23 cellular contexts compared by ENCODE assay signal in genomic region chr15:101361418-101361817, GRCh38.
"Had no signal": no experiment of that assay in that cellular context is flagged by ENCODE, and none has a peak within 500 bp of the region (broad histone marks: within the 10 kb centered on the region; RNA-seq: fewer than 3 reads in every experiment).

No MANE protein-coding gene starts in this region.

- DNase-seq: activated CD4-positive, alpha-beta T cell treated with anti-CD3 and anti-CD28 coated beads, Interleukin-2, amount 10 ng/mL, durations not matched to agents 24 days and 14 days; activated CD4-positive, CD25-positive, alpha-beta regulatory T cell; activated gamma-delta T cell treated with Interleukin-2 at 50 U/mL for 16 hours; activated T-cell treated with anti-CD3 and anti-CD28 coated beads, Interleukin-2, amount 50 U/mL, for 72 hours; anterior cingulate cortex; effector CD4-positive, alpha-beta T cell; heart right ventricle; kidney glomerular epithelial cell; mesenchymal stem cell; mucosa of descending colon; naive B cell; right cardiac atrium; stimulated activated CD4-positive, alpha-beta T cell treated with anti-CD3 and anti-CD28 coated beads, Interleukin-4, amount 100 ng/mL, for 1 hour; stomach; T1000; trophoblast cell had no signal

- H3K9me3 ChIP-seq: mucosa of descending colon, vagina had no signal

- H3K9me3 Mint-ChIP-seq: activated CD4-positive, alpha-beta T cell treated with anti-CD3 and anti-CD28 coated beads, Interleukin-2, amount 10 ng/mL, durations not matched to agents 24 days and 14 days; central memory CD8-positive, alpha-beta T cell had no signal

- H3K4me3 Mint-ChIP-seq: activated CD4-positive, alpha-beta T cell treated with anti-CD3 and anti-CD28 coated beads, Interleukin-2, amount 10 ng/mL, durations not matched to agents 24 days and 14 days; activated T-cell treated with anti-CD3 and anti-CD28 coated beads, Interleukin-2, amount 50 U/mL, for 72 hours; brain; central memory CD8-positive, alpha-beta T cell; naive B cell; neural crest cell had no signal

- H3K27me3 Mint-ChIP-seq: activated CD4-positive, alpha-beta T cell treated with anti-CD3 and anti-CD28 coated beads, Interleukin-2, amount 10 ng/mL, durations not matched to agents 24 days and 14 days; brain had no signal

- ATAC-seq: heart right ventricle, mucosa of descending colon, right cardiac atrium had no signal

- H3K36me3 ChIP-seq: vagina had no signal

- H3K4me3 ChIP-seq: coronary artery, esophagus muscularis mucosa, heart right ventricle, mucosa of descending colon, stomach, vagina had no signal

- H3K36me3 Mint-ChIP-seq: naive B cell had no signal

- H3K27ac Mint-ChIP-seq: activated CD4-positive, alpha-beta T cell treated with anti-CD3 and anti-CD28 coated beads, Interleukin-2, amount 10 ng/mL, durations not matched to agents 24 days and 14 days; activated T-cell treated with anti-CD3 and anti-CD28 coated beads, Interleukin-2, amount 50 U/mL, for 72 hours; brain; progenitor cell of endocrine pancreas had no signal

- H3K4me1 Mint-ChIP-seq: central memory CD8-positive, alpha-beta T cell; naive B cell had no signal

- H3K27ac ChIP-seq: coronary artery, esophagus muscularis mucosa, heart right ventricle, stomach, vagina had no signal

- H3K4me1 ChIP-seq: vagina had no signal

- H3K27me3 ChIP-seq: heart right ventricle, stomach, vagina had no signal
